ENCODE assay signal across 3 cellular contexts in genomic region chr20:38138086-38138777, GRCh38.
A peak's percentile ranks its signal among the peaks of the same experiment; 100 is the strongest.
TF ChIP-seq lines count a peak whose summit lies in the region.

No MANE protein-coding gene starts in this region.

TF ChIP-seq in A549, 52 proteins besides CTCF, POLR2A, EP300 and RAD21:
- TF ChIP-seq, protein P1, sequence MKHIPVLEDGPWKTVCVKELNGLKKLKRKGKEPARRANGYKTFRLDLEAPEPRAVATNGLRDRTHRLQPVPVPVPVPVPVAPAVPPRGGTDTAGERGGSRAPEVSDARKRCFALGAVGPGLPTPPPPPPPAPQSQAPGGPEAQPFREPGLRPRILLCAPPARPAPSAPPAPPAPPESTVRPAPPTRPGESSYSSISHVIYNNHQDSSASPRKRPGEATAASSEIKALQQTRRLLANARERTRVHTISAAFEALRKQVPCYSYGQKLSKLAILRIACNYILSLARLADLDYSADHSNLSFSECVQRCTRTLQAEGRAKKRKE (CRISPR knock-in tag; IDR thresholded peaks at IDR 0.05; ENCODE audit: low read depth): no peak
- peak; percentile 91 for TF ChIP-seq ZFP36 (IDR thresholded peaks at IDR 0.05; ENCODE audit: borderline replicate concordance, partially characterized antibody)

TF ChIP-seq in HEK293, 187 proteins besides CTCF, POLR2A, EP300 and RAD21:
- TF ChIP-seq ZIC2 (tag by site-specific recombination; IDR thresholded peaks at IDR 0.05): 0 out of 2 replicates have a peak, but pooled peaks have one; percentile 8
- TF ChIP-seq ZFP3 (tag by site-specific recombination; IDR thresholded peaks at IDR 0.05; ENCODE audit: low read depth): peak; percentile 91
- TF ChIP-seq ZFP41 (tag by site-specific recombination; IDR thresholded peaks at IDR 0.05; ENCODE audit: borderline replicate concordance): no peak

TF ChIP-seq in endothelial cell of umbilical vein, 7 proteins besides CTCF, POLR2A, EP300 and RAD21:
- TF ChIP-seq JUN (IDR thresholded peaks at IDR 0.05; ENCODE audit: borderline replicate concordance, insufficient read depth, insufficient read length, low read depth): no peak
- no peak for TF ChIP-seq POLR2AphosphoS5 (IDR thresholded peaks at IDR 0.05; ENCODE audit: insufficient read depth, low read depth, low read length)
- TF ChIP-seq, protein P2, sequence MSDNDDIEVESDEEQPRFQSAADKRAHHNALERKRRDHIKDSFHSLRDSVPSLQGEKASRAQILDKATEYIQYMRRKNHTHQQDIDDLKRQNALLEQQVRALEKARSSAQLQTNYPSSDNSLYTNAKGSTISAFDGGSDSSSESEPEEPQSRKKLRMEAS (IDR thresholded peaks at IDR 0.05; ENCODE audit: insufficient read depth, insufficient read length): no peak
- no peak for TF ChIP-seq EZH2 (IDR thresholded peaks at IDR 0.05; ENCODE audit: borderline replicate concordance, low read depth, low read length, severe bottlenecking)
- no peak for TF ChIP-seq GATA2 (IDR thresholded peaks at IDR 0.05; ENCODE audit: insufficient read depth, insufficient read length, low read depth, low read length)
- no peak for TF ChIP-seq FOS (IDR thresholded peaks at IDR 0.05; ENCODE audit: borderline replicate concordance, insufficient read depth, low read length)
- TF ChIP-seq MYC (IDR thresholded peaks at IDR 0.05; ENCODE audit: low read depth, low read length): no peak
TF ChIP-seq in endothelial cell of umbilical vein: peak in this region for 0.
